In genomic region chr1:155000725-155001437, GRCh38 we compare ENCODE assay signal across 1 cellular context.
TF ChIP-seq lines count a peak whose summit lies in the region.

No MANE protein-coding gene starts in this region.

TF ChIP-seq in K562, 482 proteins besides CTCF, POLR2A, EP300 and RAD21 (continued from another document and continues in another):
- TF ChIP-seq CUX1 (CRISPR knock-in tag; IDR thresholded peaks at IDR 0.05) (no peak), ZNF764 (CRISPR knock-in tag; IDR thresholded peaks at IDR 0.05; ENCODE audit: low read depth) (no peak), ZNF318 (IDR thresholded peaks at IDR 0.05; ENCODE audit: borderline replicate concordance in 1 of 2, low read depth in 1 of 2) (0 out of 4 replicates have a peak, but pooled peaks of 1 of the 2 experiments have one; percentile 27), HDAC1 (IDR thresholded peaks at IDR 0.05) (peak; percentile 52 to 77; a peak in 1 of 4 replicates), CXXC5 (CRISPR knock-in tag; IDR thresholded peaks at IDR 0.05) (peak; percentile 96), ZHX1 (conservative IDR thresholded peaks at IDR 0.05; ENCODE audit: low read length) (0 out of 2 replicates have a peak, but pooled peaks have one; percentile 13), RCOR1 (IDR thresholded peaks at IDR 0.05; ENCODE audit: borderline replicate concordance in 1 of 2, low read depth in 2 of 2, low read length in 2 of 2) (peak in 1 of 2 experiments; percentile 51; a peak in 2 of 4 replicates), GABPA (tag; conservative IDR thresholded peaks at IDR 0.05; ENCODE audit: low read depth) (peak; percentile 30; the same call in 1 of the 2 replicates), ZFP1 (CRISPR knock-in tag; IDR thresholded peaks at IDR 0.05) (no peak), ZNF316 (IDR thresholded peaks at IDR 0.05) (peak; percentile 78), ZNF609 (CRISPR knock-in tag; IDR thresholded peaks at IDR 0.05; ENCODE audit: borderline replicate concordance) (no peak), ASH1L (IDR thresholded peaks at IDR 0.05; ENCODE audit: borderline replicate concordance, low read depth, partially characterized antibody) (no peak), HOMEZ (CRISPR knock-in tag; IDR thresholded peaks at IDR 0.05) (0 out of 2 replicates have a peak, but pooled peaks have one; percentile 18), RERE (CRISPR knock-in tag; IDR thresholded peaks at IDR 0.05; ENCODE audit: borderline replicate concordance) (no peak), ZNF75A (CRISPR knock-in tag; IDR thresholded peaks at IDR 0.05) (no peak)
